In the genomic region with DNA sequence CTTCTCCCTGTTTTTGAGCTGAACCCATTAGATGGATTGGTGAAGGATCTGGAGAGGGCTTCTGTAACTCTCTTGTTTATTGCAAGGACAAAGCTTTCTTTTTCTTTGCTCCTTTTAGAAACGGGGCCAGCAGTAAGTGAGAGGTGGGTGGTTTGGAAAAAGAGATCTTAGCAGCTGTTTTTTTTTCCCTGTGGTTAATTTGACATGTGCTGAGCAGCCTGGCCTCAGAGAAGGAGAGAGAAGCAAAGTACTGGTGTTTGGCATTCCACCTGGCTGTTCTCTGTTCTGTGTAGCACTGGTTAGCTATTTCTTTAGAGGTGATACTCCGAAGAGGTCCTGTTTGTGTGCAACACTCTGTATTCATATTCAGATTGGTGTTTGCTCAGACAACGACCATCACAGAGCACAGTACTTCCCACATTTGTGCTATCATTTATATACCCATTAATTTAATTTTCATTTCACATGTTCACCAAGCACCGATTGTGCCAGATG, we compare ENCODE assay signal across 14 cellular contexts.
DNase-seq lines count a peak whose midpoint lies in the region; ATAC-seq lines count a peak whose summit lies in the region.
"Had no signal": no experiment of that assay in that cellular context is flagged by ENCODE, and none has a peak within 500 bp of the region (broad histone marks: within the 10 kb centered on the region; RNA-seq: fewer than 3 reads in every experiment).

No MANE protein-coding gene starts in this region.

- H3K4me3 Mint-ChIP-seq in activated CD4-positive, alpha-beta T cell treated with anti-CD3 and anti-CD28 coated beads, Interleukin-2, amount 10 ng/mL, durations not matched to agents 7 days and 5 days = no peak overlapping the region

- peaks cover 8% of the 10 kb centered on the region for H3K9me3 Mint-ChIP-seq in activated CD4-positive, alpha-beta T cell treated with anti-CD3 and anti-CD28 coated beads, Interleukin-2, amount 10 ng/mL, durations not matched to agents 7 days and 5 days

- no peaks in the 10 kb centered on the region for H3K27me3 Mint-ChIP-seq in activated CD4-positive, alpha-beta T cell treated with anti-CD3 and anti-CD28 coated beads, Interleukin-2, amount 10 ng/mL, durations not matched to agents 7 days and 5 days

- ATAC-seq in sciatic nerve (peak; percentile 19), esophagus mucosa (no peak), GM18909 (IDR thresholded peaks at IDR 0.05; ENCODE audit: poor library complexity, unreplicated experiment) (no peak), GM21360 (IDR thresholded peaks at IDR 0.05; ENCODE audit: unreplicated experiment) (no peak)
- ATAC-seq: upper lobe of right lung had no signal

- CTCF ChIA-PET in activated CD4-positive, alpha-beta T cell treated with anti-CD3 and anti-CD28 coated beads, Interleukin-2, amount 10 ng/mL, durations not matched to agents 7 days and 5 days (lab: Charles Lee) = no interaction called here

- peaks cover 90% of the 10 kb centered on the region for H3K36me3 Mint-ChIP-seq in activated CD4-positive, alpha-beta T cell treated with anti-CD3 and anti-CD28 coated beads, Interleukin-2, amount 10 ng/mL, durations not matched to agents 7 days and 5 days (ENCODE audit: low read depth)

- intact Hi-C loops in sciatic nerve (cut with DNase I) = no loop called here

- no peak for DNase-seq in activated CD4-positive, alpha-beta T cell treated with anti-CD3 and anti-CD28 coated beads, Interleukin-2, amount 10 ng/mL, durations not matched to agents 7 days and 5 days
- DNase-seq in activated CD4-positive, alpha-beta T cell treated with anti-CD3 and anti-CD28 coated beads for 1 hour = no peak
- DNase-seq in NCI-H2171 (lab: John Stamatoyannopoulos, UW) (peak; percentile 25), astrocyte of the hippocampus (ENCODE audit: low read depth, low spot score) (peak; percentile 5), sciatic nerve (ENCODE audit: low spot score) (no peak)
- DNase-seq: H7; kidney; MV-4-11; sigmoid colon; stimulated activated CD4-positive, alpha-beta T cell treated with anti-CD3 and anti-CD28 coated beads, Interleukin-4, amount 100 ng/mL, for 1 hour; upper lobe of right lung had no signal

- peaks cover 35% of the 10 kb centered on the region for H3K4me1 Mint-ChIP-seq in activated CD4-positive, alpha-beta T cell treated with anti-CD3 and anti-CD28 coated beads, Interleukin-2, amount 10 ng/mL, durations not matched to agents 7 days and 5 days

- peak overlapping the region; percentile 25 for H3K27ac Mint-ChIP-seq in activated CD4-positive, alpha-beta T cell treated with anti-CD3 and anti-CD28 coated beads, Interleukin-2, amount 10 ng/mL, durations not matched to agents 7 days and 5 days

- POLR2A ChIA-PET in activated CD4-positive, alpha-beta T cell treated with anti-CD3 and anti-CD28 coated beads, Interleukin-2, amount 10 ng/mL, durations not matched to agents 7 days and 5 days (lab: Charles Lee) = no interaction called here

Comparison
In these comparisons a context has a peak if more than half of its experiments do, and no peak if none do; other contexts are left out.
1. DNase-seq: peak in NCI-H2171 (single experiment) and astrocyte of the hippocampus (single experiment); none in activated CD4-positive, alpha-beta T cell treated with anti-CD3 and anti-CD28 coated beads, Interleukin-2, amount 10 ng/mL, durations not matched to agents 7 days and 5 days (single experiment), activated CD4-positive, alpha-beta T cell treated with anti-CD3 and anti-CD28 coated beads for 1 hour (single experiment) and sciatic nerve (single experiment).